ENCODE assay signal across 8 cellular contexts in the genomic region with DNA sequence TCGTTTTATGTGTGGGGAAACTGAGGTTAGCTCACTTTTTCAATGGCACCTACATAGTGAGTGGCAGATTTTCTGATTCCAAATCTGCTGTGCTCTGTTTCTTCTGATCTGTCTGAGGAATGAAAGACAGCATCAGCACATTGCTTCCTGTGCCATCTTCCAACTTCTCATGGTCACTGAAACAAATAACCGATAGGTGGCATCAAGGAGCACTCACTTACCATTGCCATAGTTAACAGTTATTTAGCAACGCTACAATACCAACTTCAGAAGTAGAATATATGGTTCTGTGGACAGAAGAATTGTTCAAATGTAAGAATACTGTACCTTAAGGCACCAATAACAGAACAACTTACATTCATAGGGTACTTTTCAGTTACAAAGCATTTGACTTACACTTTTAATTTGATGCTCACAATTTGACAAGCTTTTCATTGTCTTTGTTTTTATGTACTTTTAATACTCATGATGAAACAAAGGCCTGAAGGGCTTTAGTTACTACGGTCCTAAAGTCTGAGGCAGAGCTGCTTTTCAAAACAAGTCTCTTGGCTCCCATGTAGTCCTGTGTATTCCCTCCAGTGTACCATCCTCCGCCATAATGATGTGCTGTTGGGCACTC.
A peak's percentile ranks its signal among the peaks of the same experiment; 100 is the strongest.
DNase-seq lines count a peak whose midpoint lies in the region; ATAC-seq, FAIRE-seq and TF ChIP-seq lines count a peak whose summit lies in the region.

No MANE protein-coding gene starts in this region.

- no peak overlapping the region for H3K9ac ChIP-seq in kidney (ENCODE audit: low read length in 2 of 2)

- H3K9me3 ChIP-seq in body of pancreas (no peaks in the 10 kb centered on the region), kidney (ENCODE audit: control insufficient read depth in 1 of 2, low read length in 2 of 2) (no peaks in the 10 kb centered on the region)

- H3K27me3 ChIP-seq in body of pancreas = no peaks in the 10 kb centered on the region

- H3K4me3 ChIP-seq in body of pancreas (no peak overlapping the region), kidney (ENCODE audit: low read length in 2 of 2) (no peak overlapping the region)

- peaks cover 0 to 3% (median 0%) of the 10 kb centered on the region in 3 donors for H3K27me3 Mint-ChIP-seq in CD14-positive monocyte (ENCODE audit: low read depth in 3 of 3)

- WGBS in body of pancreas, 2 donors = 43% methylated on average over 5 of the region's 5 CpGs

- H3K9me3 Mint-ChIP-seq in CD14-positive monocyte = no peaks in the 10 kb centered on the region

- intact Hi-C loops in CD14-positive monocyte (cut with micrococcal nuclease) = loop anchor here (5.0 to 10.0 kb wide), 4 partner anchors 386 to 666 kb away; no protein-coding TSS in a partner anchor
- intact Hi-C loops in body of pancreas (cut with DNase I) = no loop called here
- intact Hi-C loops in kidney (cut with DNase I) = no loop called here
- intact Hi-C loops in posterior vena cava (cut with DNase I) = no loop called here

- no peaks in the 10 kb centered on the region for H3K36me3 ChIP-seq in body of pancreas (replicated peaks in 1 of 2; ENCODE audit: insufficient read depth in 1 of 2, low read depth in 2 of 2)
- no peaks in the 10 kb centered on the region for H3K36me3 ChIP-seq in kidney (ENCODE audit: control insufficient read depth in 1 of 2, insufficient read depth in 2 of 2, low read length in 2 of 2)

- ATAC-seq in GM19372 (IDR thresholded peaks at IDR 0.05; ENCODE audit: low read depth, unreplicated experiment) = peak; percentile 83
- peak; percentile 47 for ATAC-seq in body of pancreas
- ATAC-seq in GM19452 (IDR thresholded peaks at IDR 0.05; ENCODE audit: unreplicated experiment) = no peak
- no peak for ATAC-seq in HG02571 (IDR thresholded peaks at IDR 0.05; ENCODE audit: unreplicated experiment)

- peak; percentile 61 for FAIRE-seq in kidney (lab: Jason Lieb, UNC)

- DNase-seq in CD14-positive monocyte (ENCODE audit: low spot score) (no peak), LHCN-M2 (ENCODE audit: low read depth) (peak; percentile 47), body of pancreas (peak; percentile 14 to 49 (median 30)), kidney (no peak), posterior vena cava (ENCODE audit: low spot score) (no peak)

- TF ChIP-seq CTCF in CD14-positive monocyte (IDR thresholded peaks at IDR 0.05) = peak; percentile 76
- TF ChIP-seq CTCF in body of pancreas (IDR thresholded peaks at IDR 0.05) = peak; percentile 28 to 75 (median 68)
- TF ChIP-seq CTCF in kidney (IDR thresholded peaks at IDR 0.05; ENCODE audit: borderline replicate concordance, extremely low read depth, insufficient read depth) = peak; percentile 71

- no peak for TF ChIP-seq POLR2A in body of pancreas (IDR thresholded peaks at IDR 0.05)

- H3K4me1 Mint-ChIP-seq in CD14-positive monocyte = no peaks in the 10 kb centered on the region

- no peak overlapping the region for H3K4me3 Mint-ChIP-seq in CD14-positive monocyte

- no peak overlapping the region for H3K27ac ChIP-seq in body of pancreas
- no peak overlapping the region for H3K27ac ChIP-seq in kidney (ENCODE audit: low read depth in 2 of 2, low read length in 2 of 2)

- H3K4me1 ChIP-seq in body of pancreas (peaks cover 5% of the 10 kb centered on the region), kidney (ENCODE audit: control insufficient read depth in 1 of 2, insufficient read depth in 1 of 2, low read depth in 1 of 2, low read length in 2 of 2) (no peaks in the 10 kb centered on the region)

- peaks cover 16 to 22% of the 10 kb centered on the region in 2 donors for H3K36me3 Mint-ChIP-seq in CD14-positive monocyte

- H3K27ac Mint-ChIP-seq in CD14-positive monocyte = no peak overlapping the region

Comparison
In these comparisons a context has a peak if more than half of its experiments do, and no peak if none do; other contexts are left out.
1. DNase-seq: peak in LHCN-M2 (single experiment) and body of pancreas (4 of 4); none in CD14-positive monocyte (single experiment), kidney (single experiment) and posterior vena cava (single experiment).
2. ATAC-seq: peak in GM19372 (single experiment) and body of pancreas (single experiment); none in GM19452 (single experiment) and HG02571 (single experiment).
3. intact Hi-C loops: an anchor here in CD14-positive monocyte (5.0 to 10.0 kb wide); none called in body of pancreas, kidney and posterior vena cava.
4. Peak in every context shown above with its lines, with median percentiles within 50 percentile points of each other: CTCF ChIP-seq.